Comparison of ENCODE assay signal across 3 cellular contexts in genomic region chr1:246583448-246584185, GRCh38.
A peak's percentile ranks its signal among the peaks of the same experiment; 100 is the strongest.
TF ChIP-seq lines count a peak whose summit lies in the region.

No MANE protein-coding gene starts in this region.

TF ChIP-seq in WTC11, 78 proteins besides CTCF, POLR2A, EP300 and RAD21:
- TF ChIP-seq, protein P1, sequence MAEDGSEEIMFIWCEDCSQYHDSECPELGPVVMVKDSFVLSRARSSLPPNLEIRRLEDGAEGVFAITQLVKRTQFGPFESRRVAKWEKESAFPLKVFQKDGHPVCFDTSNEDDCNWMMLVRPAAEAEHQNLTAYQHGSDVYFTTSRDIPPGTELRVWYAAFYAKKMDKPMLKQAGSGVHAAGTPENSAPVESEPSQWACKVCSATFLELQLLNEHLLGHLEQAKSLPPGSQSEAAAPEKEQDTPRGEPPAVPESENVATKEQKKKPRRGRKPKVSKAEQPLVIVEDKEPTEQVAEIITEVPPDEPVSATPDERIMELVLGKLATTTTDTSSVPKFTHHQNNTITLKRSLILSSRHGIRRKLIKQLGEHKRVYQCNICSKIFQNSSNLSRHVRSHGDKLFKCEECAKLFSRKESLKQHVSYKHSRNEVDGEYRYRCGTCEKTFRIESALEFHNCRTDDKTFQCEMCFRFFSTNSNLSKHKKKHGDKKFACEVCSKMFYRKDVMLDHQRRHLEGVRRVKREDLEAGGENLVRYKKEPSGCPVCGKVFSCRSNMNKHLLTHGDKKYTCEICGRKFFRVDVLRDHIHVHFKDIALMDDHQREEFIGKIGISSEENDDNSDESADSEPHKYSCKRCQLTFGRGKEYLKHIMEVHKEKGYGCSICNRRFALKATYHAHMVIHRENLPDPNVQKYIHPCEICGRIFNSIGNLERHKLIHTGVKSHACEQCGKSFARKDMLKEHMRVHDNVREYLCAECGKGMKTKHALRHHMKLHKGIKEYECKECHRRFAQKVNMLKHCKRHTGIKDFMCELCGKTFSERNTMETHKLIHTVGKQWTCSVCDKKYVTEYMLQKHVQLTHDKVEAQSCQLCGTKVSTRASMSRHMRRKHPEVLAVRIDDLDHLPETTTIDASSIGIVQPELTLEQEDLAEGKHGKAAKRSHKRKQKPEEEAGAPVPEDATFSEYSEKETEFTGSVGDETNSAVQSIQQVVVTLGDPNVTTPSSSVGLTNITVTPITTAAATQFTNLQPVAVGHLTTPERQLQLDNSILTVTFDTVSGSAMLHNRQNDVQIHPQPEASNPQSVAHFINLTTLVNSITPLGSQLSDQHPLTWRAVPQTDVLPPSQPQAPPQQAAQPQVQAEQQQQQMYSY (CRISPR knock-in tag; IDR thresholded peaks at IDR 0.05): no peak
- peak; percentile 84 for TF ChIP-seq GABPB1 (CRISPR knock-in tag; IDR thresholded peaks at IDR 0.05)
- TF ChIP-seq, protein P2, sequence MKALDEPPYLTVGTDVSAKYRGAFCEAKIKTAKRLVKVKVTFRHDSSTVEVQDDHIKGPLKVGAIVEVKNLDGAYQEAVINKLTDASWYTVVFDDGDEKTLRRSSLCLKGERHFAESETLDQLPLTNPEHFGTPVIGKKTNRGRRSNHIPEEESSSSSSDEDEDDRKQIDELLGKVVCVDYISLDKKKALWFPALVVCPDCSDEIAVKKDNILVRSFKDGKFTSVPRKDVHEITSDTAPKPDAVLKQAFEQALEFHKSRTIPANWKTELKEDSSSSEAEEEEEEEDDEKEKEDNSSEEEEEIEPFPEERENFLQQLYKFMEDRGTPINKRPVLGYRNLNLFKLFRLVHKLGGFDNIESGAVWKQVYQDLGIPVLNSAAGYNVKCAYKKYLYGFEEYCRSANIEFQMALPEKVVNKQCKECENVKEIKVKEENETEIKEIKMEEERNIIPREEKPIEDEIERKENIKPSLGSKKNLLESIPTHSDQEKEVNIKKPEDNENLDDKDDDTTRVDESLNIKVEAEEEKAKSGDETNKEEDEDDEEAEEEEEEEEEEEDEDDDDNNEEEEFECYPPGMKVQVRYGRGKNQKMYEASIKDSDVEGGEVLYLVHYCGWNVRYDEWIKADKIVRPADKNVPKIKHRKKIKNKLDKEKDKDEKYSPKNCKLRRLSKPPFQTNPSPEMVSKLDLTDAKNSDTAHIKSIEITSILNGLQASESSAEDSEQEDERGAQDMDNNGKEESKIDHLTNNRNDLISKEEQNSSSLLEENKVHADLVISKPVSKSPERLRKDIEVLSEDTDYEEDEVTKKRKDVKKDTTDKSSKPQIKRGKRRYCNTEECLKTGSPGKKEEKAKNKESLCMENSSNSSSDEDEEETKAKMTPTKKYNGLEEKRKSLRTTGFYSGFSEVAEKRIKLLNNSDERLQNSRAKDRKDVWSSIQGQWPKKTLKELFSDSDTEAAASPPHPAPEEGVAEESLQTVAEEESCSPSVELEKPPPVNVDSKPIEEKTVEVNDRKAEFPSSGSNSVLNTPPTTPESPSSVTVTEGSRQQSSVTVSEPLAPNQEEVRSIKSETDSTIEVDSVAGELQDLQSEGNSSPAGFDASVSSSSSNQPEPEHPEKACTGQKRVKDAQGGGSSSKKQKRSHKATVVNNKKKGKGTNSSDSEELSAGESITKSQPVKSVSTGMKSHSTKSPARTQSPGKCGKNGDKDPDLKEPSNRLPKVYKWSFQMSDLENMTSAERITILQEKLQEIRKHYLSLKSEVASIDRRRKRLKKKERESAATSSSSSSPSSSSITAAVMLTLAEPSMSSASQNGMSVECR (CRISPR knock-in tag; IDR thresholded peaks at IDR 0.05; ENCODE audit: borderline replicate concordance): no peak

TF ChIP-seq in HepG2, 621 proteins besides CTCF, POLR2A, EP300 and RAD21 (continues in another document):
- TF ChIP-seq POGZ (CRISPR knock-in tag; IDR thresholded peaks at IDR 0.05) (peak; percentile 70; the same call in 1 of the 2 replicates), ARID4A (CRISPR knock-in tag; IDR thresholded peaks at IDR 0.05; ENCODE audit: borderline replicate concordance) (peak; percentile 20; the same call in 1 of the 2 replicates), HNF4G (IDR thresholded peaks at IDR 0.05; ENCODE audit: borderline replicate concordance, low read depth, low read length) (peak; percentile 93), HNF4G (CRISPR knock-in tag; IDR thresholded peaks at IDR 0.05; ENCODE audit: borderline replicate concordance, low read depth) (peak; percentile 81; the same call in 1 of the 2 replicates), ZNF382 (CRISPR knock-in tag; IDR thresholded peaks at IDR 0.05; ENCODE audit: borderline replicate concordance) (no peak), ZNF678 (CRISPR knock-in tag; IDR thresholded peaks at IDR 0.05) (no peak), ZNF510 (CRISPR knock-in tag; IDR thresholded peaks at IDR 0.05; ENCODE audit: low read depth) (no peak), BATF2 (CRISPR knock-in tag; IDR thresholded peaks at IDR 0.05) (no peak), ZNF296 (CRISPR knock-in tag; conservative IDR thresholded peaks at IDR 0.05) (no peak)
- TF ChIP-seq, protein P3, sequence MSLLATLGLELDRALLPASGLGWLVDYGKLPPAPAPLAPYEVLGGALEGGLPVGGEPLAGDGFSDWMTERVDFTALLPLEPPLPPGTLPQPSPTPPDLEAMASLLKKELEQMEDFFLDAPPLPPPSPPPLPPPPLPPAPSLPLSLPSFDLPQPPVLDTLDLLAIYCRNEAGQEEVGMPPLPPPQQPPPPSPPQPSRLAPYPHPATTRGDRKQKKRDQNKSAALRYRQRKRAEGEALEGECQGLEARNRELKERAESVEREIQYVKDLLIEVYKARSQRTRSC (CRISPR knock-in tag; IDR thresholded peaks at IDR 0.05; ENCODE audit: low read depth): no peak
- TF ChIP-seq, protein P4, sequence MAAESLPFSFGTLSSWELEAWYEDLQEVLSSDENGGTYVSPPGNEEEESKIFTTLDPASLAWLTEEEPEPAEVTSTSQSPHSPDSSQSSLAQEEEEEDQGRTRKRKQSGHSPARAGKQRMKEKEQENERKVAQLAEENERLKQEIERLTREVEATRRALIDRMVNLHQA (CRISPR knock-in tag; IDR thresholded peaks at IDR 0.05): no peak

TF ChIP-seq in GM23338, 12 proteins besides CTCF, POLR2A, EP300 and RAD21:
- no peak for TF ChIP-seq ZNF114 (CRISPR knock-in tag; IDR thresholded peaks at IDR 0.05)
- TF ChIP-seq EZH2 (IDR thresholded peaks at IDR 0.05; ENCODE audit: low read depth, unreplicated experiment): no peak
- no peak for TF ChIP-seq REST (IDR thresholded peaks at IDR 0.05; ENCODE audit: unreplicated experiment)
- TF ChIP-seq STAT1 (IDR thresholded peaks at IDR 0.05; ENCODE audit: unreplicated experiment): no peak
- TF ChIP-seq JUNB (IDR thresholded peaks at IDR 0.05; ENCODE audit: unreplicated experiment): no peak
- no peak for TF ChIP-seq CREB1 (CRISPR knock-in tag; IDR thresholded peaks at IDR 0.05; ENCODE audit: low read depth)
- TF ChIP-seq NANOG (IDR thresholded peaks at IDR 0.05; ENCODE audit: borderline replicate concordance): no peak
- no peak for TF ChIP-seq POLR2AphosphoS5 (IDR thresholded peaks at IDR 0.05; ENCODE audit: low read depth)
- TF ChIP-seq, protein P5, sequence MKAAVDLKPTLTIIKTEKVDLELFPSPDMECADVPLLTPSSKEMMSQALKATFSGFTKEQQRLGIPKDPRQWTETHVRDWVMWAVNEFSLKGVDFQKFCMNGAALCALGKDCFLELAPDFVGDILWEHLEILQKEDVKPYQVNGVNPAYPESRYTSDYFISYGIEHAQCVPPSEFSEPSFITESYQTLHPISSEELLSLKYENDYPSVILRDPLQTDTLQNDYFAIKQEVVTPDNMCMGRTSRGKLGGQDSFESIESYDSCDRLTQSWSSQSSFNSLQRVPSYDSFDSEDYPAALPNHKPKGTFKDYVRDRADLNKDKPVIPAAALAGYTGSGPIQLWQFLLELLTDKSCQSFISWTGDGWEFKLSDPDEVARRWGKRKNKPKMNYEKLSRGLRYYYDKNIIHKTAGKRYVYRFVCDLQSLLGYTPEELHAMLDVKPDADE (IDR thresholded peaks at IDR 0.05): no peak
- TF ChIP-seq ZNF331 (CRISPR knock-in tag; IDR thresholded peaks at IDR 0.05; ENCODE audit: low read depth): no peak
- TF ChIP-seq EZH2phosphoT487 (IDR thresholded peaks at IDR 0.05; ENCODE audit: unreplicated experiment): no peak
- TF ChIP-seq, protein P6, sequence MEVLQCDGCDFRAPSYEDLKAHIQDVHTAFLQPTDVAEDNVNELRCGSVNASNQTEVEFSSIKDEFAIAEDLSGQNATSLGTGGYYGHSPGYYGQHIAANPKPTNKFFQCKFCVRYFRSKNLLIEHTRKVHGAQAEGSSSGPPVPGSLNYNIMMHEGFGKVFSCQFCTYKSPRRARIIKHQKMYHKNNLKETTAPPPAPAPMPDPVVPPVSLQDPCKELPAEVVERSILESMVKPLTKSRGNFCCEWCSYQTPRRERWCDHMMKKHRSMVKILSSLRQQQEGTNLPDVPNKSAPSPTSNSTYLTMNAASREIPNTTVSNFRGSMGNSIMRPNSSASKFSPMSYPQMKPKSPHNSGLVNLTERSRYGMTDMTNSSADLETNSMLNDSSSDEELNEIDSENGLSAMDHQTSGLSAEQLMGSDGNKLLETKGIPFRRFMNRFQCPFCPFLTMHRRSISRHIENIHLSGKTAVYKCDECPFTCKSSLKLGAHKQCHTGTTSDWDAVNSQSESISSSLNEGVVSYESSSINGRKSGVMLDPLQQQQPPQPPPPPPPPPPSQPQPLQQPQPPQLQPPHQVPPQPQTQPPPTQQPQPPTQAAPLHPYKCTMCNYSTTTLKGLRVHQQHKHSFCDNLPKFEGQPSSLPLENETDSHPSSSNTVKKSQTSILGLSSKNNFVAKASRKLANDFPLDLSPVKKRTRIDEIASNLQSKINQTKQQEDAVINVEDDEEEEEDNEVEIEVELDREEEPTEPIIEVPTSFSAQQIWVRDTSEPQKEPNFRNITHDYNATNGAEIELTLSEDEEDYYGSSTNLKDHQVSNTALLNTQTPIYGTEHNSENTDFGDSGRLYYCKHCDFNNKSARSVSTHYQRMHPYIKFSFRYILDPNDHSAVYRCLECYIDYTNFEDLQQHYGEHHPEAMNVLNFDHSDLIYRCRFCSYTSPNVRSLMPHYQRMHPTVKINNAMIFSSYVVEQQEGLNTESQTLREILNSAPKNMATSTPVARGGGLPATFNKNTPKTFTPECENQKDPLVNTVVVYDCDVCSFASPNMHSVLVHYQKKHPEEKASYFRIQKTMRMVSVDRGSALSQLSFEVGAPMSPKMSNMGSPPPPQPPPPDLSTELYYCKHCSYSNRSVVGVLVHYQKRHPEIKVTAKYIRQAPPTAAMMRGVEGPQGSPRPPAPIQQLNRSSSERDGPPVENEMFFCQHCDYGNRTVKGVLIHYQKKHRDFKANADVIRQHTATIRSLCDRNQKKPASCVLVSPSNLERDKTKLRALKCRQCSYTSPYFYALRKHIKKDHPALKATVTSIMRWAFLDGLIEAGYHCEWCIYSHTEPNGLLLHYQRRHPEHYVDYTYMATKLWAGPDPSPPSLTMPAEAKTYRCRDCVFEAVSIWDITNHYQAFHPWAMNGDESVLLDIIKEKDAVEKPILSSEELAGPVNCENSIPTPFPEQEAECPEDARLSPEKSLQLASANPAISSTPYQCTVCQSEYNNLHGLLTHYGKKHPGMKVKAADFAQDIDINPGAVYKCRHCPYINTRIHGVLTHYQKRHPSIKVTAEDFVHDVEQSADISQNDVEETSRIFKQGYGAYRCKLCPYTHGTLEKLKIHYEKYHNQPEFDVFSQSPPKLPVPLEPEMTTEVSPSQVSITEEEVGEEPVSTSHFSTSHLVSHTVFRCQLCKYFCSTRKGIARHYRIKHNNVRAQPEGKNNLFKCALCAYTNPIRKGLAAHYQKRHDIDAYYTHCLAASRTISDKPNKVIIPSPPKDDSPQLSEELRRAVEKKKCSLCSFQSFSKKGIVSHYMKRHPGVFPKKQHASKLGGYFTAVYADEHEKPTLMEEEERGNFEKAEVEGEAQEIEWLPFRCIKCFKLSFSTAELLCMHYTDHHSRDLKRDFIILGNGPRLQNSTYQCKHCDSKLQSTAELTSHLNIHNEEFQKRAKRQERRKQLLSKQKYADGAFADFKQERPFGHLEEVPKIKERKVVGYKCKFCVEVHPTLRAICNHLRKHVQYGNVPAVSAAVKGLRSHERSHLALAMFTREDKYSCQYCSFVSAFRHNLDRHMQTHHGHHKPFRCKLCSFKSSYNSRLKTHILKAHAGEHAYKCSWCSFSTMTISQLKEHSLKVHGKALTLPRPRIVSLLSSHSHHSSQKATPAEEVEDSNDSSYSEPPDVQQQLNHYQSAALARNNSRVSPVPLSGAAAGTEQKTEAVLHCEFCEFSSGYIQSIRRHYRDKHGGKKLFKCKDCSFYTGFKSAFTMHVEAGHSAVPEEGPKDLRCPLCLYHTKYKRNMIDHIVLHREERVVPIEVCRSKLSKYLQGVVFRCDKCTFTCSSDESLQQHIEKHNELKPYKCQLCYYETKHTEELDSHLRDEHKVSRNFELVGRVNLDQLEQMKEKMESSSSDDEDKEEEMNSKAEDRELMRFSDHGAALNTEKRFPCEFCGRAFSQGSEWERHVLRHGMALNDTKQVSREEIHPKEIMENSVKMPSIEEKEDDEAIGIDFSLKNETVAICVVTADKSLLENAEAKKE (CRISPR knock-in tag; IDR thresholded peaks at IDR 0.05): no peak
